ENCODE assay signal across 15 cellular contexts in the genomic region with DNA sequence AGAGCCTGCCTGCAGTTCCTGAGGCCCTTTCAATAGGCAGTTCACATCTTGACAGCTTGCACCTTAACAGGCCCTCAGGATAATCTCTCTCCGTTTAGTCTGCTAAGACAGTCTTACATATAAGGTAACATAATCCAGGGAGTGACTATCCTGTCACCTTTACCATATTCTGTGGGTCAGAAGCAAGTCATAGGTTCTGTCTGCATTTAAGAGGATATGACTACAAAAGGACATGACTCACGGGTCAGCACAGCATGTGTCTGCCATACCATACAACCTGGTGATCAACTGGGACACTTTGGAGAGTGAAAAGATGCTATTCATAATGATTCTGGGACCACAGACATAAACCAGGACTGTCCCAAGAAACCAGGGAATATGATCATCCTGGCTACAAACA.
"Had no signal": no experiment of that assay in that cellular context is flagged by ENCODE, and none has a peak within 500 bp of the region (broad histone marks: within the 10 kb centered on the region; RNA-seq: fewer than 3 reads in every experiment).

No MANE protein-coding gene starts in this region.

- H3K9me3 ChIP-seq: heart right ventricle, left lung, suprapubic skin had no signal

- H3K4me3 Mint-ChIP-seq: activated CD4-positive, alpha-beta T cell treated with anti-CD3 and anti-CD28 coated beads, Interleukin-2, amount 10 ng/mL, durations not matched to agents 7 days and 5 days; activated naive CD4-positive, alpha-beta T cell treated with anti-CD3 and anti-CD28 coated beads for 36 hours; memory B cell; type B pancreatic cell had no signal

- ATAC-seq: heart right ventricle, left lung, sciatic nerve had no signal

- H3K4me3 ChIP-seq: dorsolateral prefrontal cortex, heart right ventricle, left lung, suprapubic skin had no signal

- H3K27ac Mint-ChIP-seq: activated CD4-positive, alpha-beta T cell treated with anti-CD3 and anti-CD28 coated beads, Interleukin-2, amount 10 ng/mL, durations not matched to agents 7 days and 5 days; activated naive CD4-positive, alpha-beta T cell treated with anti-CD3 and anti-CD28 coated beads for 36 hours; memory B cell; type B pancreatic cell had no signal

- DNase-seq: activated CD4-positive, alpha-beta T cell treated with anti-CD3 and anti-CD28 coated beads, Interleukin-2, amount 10 ng/mL, durations not matched to agents 7 days and 5 days; activated CD4-positive, CD25-positive, alpha-beta regulatory T cell; activated CD8-positive, alpha-beta memory T cell treated with anti-CD3 and anti-CD28 coated beads for 24 hours; activated naive CD4-positive, alpha-beta T cell treated with anti-CD3 and anti-CD28 coated beads for 36 hours; cerebellar nuclear complex; dorsolateral prefrontal cortex; heart right ventricle; left lung; stimulated activated CD4-positive, alpha-beta T cell treated with anti-CD3 and anti-CD28 coated beads, Interleukin-2, amount 100 ng/mL, for 24 hours; stimulated activated naive CD4-positive, alpha-beta T cell; T-helper 2 cell had no signal

- H3K4me1 Mint-ChIP-seq: activated CD4-positive, alpha-beta T cell treated with anti-CD3 and anti-CD28 coated beads, Interleukin-2, amount 10 ng/mL, durations not matched to agents 7 days and 5 days; memory B cell had no signal

- H3K27ac ChIP-seq: dorsolateral prefrontal cortex, heart right ventricle, left lung, suprapubic skin had no signal

- H3K4me1 ChIP-seq: left lung, suprapubic skin had no signal

- H3K27me3 Mint-ChIP-seq: activated CD4-positive, alpha-beta T cell treated with anti-CD3 and anti-CD28 coated beads, Interleukin-2, amount 10 ng/mL, durations not matched to agents 7 days and 5 days had no signal

- H3K9me3 Mint-ChIP-seq: activated CD4-positive, alpha-beta T cell treated with anti-CD3 and anti-CD28 coated beads, Interleukin-2, amount 10 ng/mL, durations not matched to agents 7 days and 5 days had no signal

- H3K36me3 ChIP-seq: heart right ventricle, left lung, suprapubic skin had no signal

- H3K27me3 ChIP-seq: heart right ventricle, left lung, suprapubic skin had no signal

- H3K36me3 Mint-ChIP-seq: memory B cell, type B pancreatic cell had no signal
